11 cellular contexts compared by ENCODE assay signal in the genomic region with DNA sequence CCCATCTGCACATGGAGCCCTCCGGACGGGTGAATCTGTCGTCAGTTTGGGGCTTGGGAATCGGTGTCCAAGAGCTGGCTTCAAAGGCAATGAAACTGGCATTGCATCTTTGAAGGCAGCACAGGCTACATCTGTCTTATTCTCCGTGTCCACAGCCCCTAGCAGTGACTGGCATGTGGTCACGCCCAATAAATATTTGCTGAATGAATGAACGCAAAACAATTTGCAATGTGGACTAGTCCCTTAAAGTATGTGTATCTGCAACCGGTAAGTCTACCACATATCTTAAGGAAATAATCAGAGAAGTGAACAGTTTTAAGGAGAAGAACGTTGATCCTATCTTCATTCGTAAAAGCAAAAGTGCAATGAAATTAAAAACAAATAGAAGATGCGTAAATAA. TPM values are rescaled to one million over a fixed set of nuclear protein-coding genes. Genes with fewer than 3 reads are reported as not detected.
DNase-seq lines count a peak whose midpoint lies in the region; ATAC-seq, FAIRE-seq and TF ChIP-seq lines count a peak whose summit lies in the region.
"Had no signal": no experiment of that assay in that cellular context is flagged by ENCODE, and none has a peak within 500 bp of the region (broad histone marks: within the 10 kb centered on the region; RNA-seq: fewer than 3 reads in every experiment).

No MANE protein-coding gene starts in this region.

- no peak overlapping the region for H3K4me3 Mint-ChIP-seq in immature natural killer cell
- H3K4me3 Mint-ChIP-seq: activated T-helper 1 cell treated with anti-CD3 and anti-CD28 coated beads, Interleukin-12 subunit alpha, Interleukin-12 subunit beta, Interleukin-2, Interleukin-4 antibody, amounts not matched to agents 30 ng/mL and 10 ng/mL and 1 ng/mL, durations not matched to agents 14 hours and 24 hours and 36 hours had no signal

- H3K27ac ChIP-seq in left ventricle myocardium inferior (replicated peaks) (peak overlapping the region; percentile 80), heart left ventricle (peak overlapping the region in 6 of 12 donors; percentile 19 to 75 (median 54)), SJSA1 (peak overlapping the region; percentile 24)

- H3K27me3 Mint-ChIP-seq in immature natural killer cell (ENCODE audit: low read depth in 3 of 3): peaks cover 6 to 10% (median 9%) of the 10 kb centered on the region in 3 donors

- ATAC-seq in heart left ventricle: no peak

- H3K9me3 ChIP-seq in left ventricle myocardium inferior (replicated peaks) (no peaks in the 10 kb centered on the region), heart left ventricle (no peaks in the 10 kb centered on the region), SJSA1 (replicated peaks) (no peaks in the 10 kb centered on the region)

- intact Hi-C loops in left ventricle myocardium inferior (cut with micrococcal nuclease) (no loop called here), heart left ventricle (cut with DNase I) (loop anchor here in 3 of 10 donors (2.0 to 10.0 kb wide), 6 partner anchors 29 to 367 kb away; a partner anchor contains a TSS)

- DNase-seq in left ventricle myocardium inferior (no peak), heart left ventricle (no peak), SJSA1 (ENCODE audit: low read depth in 1 of 2, low spot score in 2 of 2) (peak; percentile 58 to 64), immature natural killer cell (no peak), OCI-M2 (lab: John Stamatoyannopoulos, UW; ENCODE audit: unreplicated experiment) (no peak), midbrain (lab: John Stamatoyannopoulos, UW) (no peak), UCSD-AML1 (lab: John Stamatoyannopoulos, UW; ENCODE audit: unreplicated experiment) (no peak), frontal cortex (ENCODE audit: low spot score in 2 of 2) (no peak)
- DNase-seq: AML-193 had no signal

- H3K4me1 ChIP-seq in left ventricle myocardium inferior (peaks cover 55% of the 10 kb centered on the region), heart left ventricle (peaks cover 0 to 56% (median 32%) of the 10 kb centered on the region in 12 donors), SJSA1 (replicated peaks) (peaks cover 43% of the 10 kb centered on the region)

- no peaks in the 10 kb centered on the region for H3K9me3 Mint-ChIP-seq in immature natural killer cell
- H3K9me3 Mint-ChIP-seq: activated T-helper 1 cell treated with anti-CD3 and anti-CD28 coated beads, Interleukin-12 subunit alpha, Interleukin-12 subunit beta, Interleukin-2, Interleukin-4 antibody, amounts not matched to agents 30 ng/mL and 10 ng/mL and 1 ng/mL, durations not matched to agents 14 hours and 24 hours and 36 hours; neural crest cell had no signal

- FAIRE-seq in frontal cortex (lab: Jason Lieb, UNC): no peak

- H3K4me1 Mint-ChIP-seq in immature natural killer cell: peaks cover 7 to 17% of the 10 kb centered on the region in 2 donors

- WGBS in heart left ventricle, 4 donors: 30 to 44% (median 35%) methylated on average over 11 of the region's 11 CpGs

- H3K36me3 ChIP-seq in left ventricle myocardium inferior (no peaks in the 10 kb centered on the region), heart left ventricle (no peaks in the 10 kb centered on the region), SJSA1 (no peaks in the 10 kb centered on the region)

- peak overlapping the region; percentile 13 for H3K4me3 ChIP-seq in left ventricle myocardium inferior
- H3K4me3 ChIP-seq in heart left ventricle: peak overlapping the region in 5 of 12 donors; percentile 1 to 49 (median 11)
- H3K4me3 ChIP-seq in SJSA1: no peak overlapping the region

- no peaks in the 10 kb centered on the region for H3K36me3 Mint-ChIP-seq in immature natural killer cell

- no peak for TF ChIP-seq CTCF in left ventricle myocardium inferior (IDR thresholded peaks at IDR 0.05; ENCODE audit: borderline replicate concordance)
- TF ChIP-seq CTCF in heart left ventricle (IDR thresholded peaks at IDR 0.05): no peak

- no peak for TF ChIP-seq POLR2A in heart left ventricle (IDR thresholded peaks at IDR 0.05)

- H3K27me3 ChIP-seq in left ventricle myocardium inferior (ENCODE audit: low read depth): no peaks in the 10 kb centered on the region
- no peaks in the 10 kb centered on the region for H3K27me3 ChIP-seq in heart left ventricle
- 0 out of 2 replicates have a peak, but pooled peaks cover 3% of the 10 kb centered on the region for H3K27me3 ChIP-seq in SJSA1 (replicated peaks)

- H3K27ac Mint-ChIP-seq in immature natural killer cell: peak overlapping the region in 5 of 6 donors; percentile 64 to 85 (median 82)
- H3K27ac Mint-ChIP-seq: activated T-helper 1 cell treated with anti-CD3 and anti-CD28 coated beads, Interleukin-12 subunit alpha, Interleukin-12 subunit beta, Interleukin-2, Interleukin-4 antibody, amounts not matched to agents 30 ng/mL and 10 ng/mL and 1 ng/mL, durations not matched to agents 14 hours and 24 hours and 36 hours had no signal

RNA-seq across cellular contexts. Expression of a gene that starts 8.0 kb away (rescaled TPM):
- total RNA-seq in left ventricle myocardium inferior (36.4 TPM), heart left ventricle (10 to 100 TPM; 25.1 to 91.4 (median 30.0) TPM), frontal cortex (6.1 TPM)
- polyA plus RNA-seq in heart left ventricle (100 to 1,000 TPM in 1 of 2 donors, 10 to 100 TPM in 1; 12.6 to 115 TPM), immature natural killer cell (not detected)
- total RNA-seq in SJSA1 (2014; rRNA removed; shearing (Covaris generic)): 4.9 and 13.9 TPM in 2 replicates

Comparison
In these comparisons a context has a peak if more than half of its experiments do, and no peak if none do; other contexts are left out.
1. DNase-seq: peak in SJSA1 (2 of 2); none in left ventricle myocardium inferior (single experiment), heart left ventricle (0 of 5), immature natural killer cell (0 of 3), OCI-M2 (single experiment), midbrain (single experiment), UCSD-AML1 (single experiment) and frontal cortex (0 of 2).